Comparison of ENCODE assay signal across 16 cellular contexts in genomic region chr2:136034629-136035028, GRCh38. TPM values are rescaled to one million over a fixed set of nuclear protein-coding genes. Genes with fewer than 3 reads are reported as not detected.
DNase-seq lines count a peak whose midpoint lies in the region; ATAC-seq lines count a peak whose summit lies in the region.
"Had no signal": no experiment of that assay in that cellular context is flagged by ENCODE, and none has a peak within 500 bp of the region (broad histone marks: within the 10 kb centered on the region; RNA-seq: fewer than 3 reads in every experiment).

No MANE protein-coding gene starts in this region.

- H3K27me3 Mint-ChIP-seq in activated naive CD4-positive, alpha-beta T cell treated with anti-CD3 and anti-CD28 coated beads, Interleukin-2, amount 10 ng/mL, durations not matched to agents 7 days and 5 days = peaks cover 4% of the 10 kb centered on the region
- H3K27me3 Mint-ChIP-seq in activated naive CD8-positive, alpha-beta T cell treated with anti-CD3 and anti-CD28 coated beads, Interleukin-2, amount 50 U/mL, for 24 hours = peaks cover 2% of the 10 kb centered on the region
- no peaks in the 10 kb centered on the region for H3K27me3 Mint-ChIP-seq in stimulated activated naive CD8-positive, alpha-beta T cell treated with anti-CD3 and anti-CD28 coated beads, Interleukin-15, amount 100 ng/mL, for 72 hours

- no peaks in the 10 kb centered on the region for H3K4me1 Mint-ChIP-seq in activated naive CD4-positive, alpha-beta T cell treated with anti-CD3 and anti-CD28 coated beads, Interleukin-2, amount 10 ng/mL, durations not matched to agents 7 days and 5 days
- peaks cover 6% of the 10 kb centered on the region for H3K4me1 Mint-ChIP-seq in activated naive CD8-positive, alpha-beta T cell treated with anti-CD3 and anti-CD28 coated beads, Interleukin-2, amount 50 U/mL, for 24 hours
- peaks cover 8% of the 10 kb centered on the region for H3K4me1 Mint-ChIP-seq in stimulated activated naive CD8-positive, alpha-beta T cell treated with anti-CD3 and anti-CD28 coated beads, Interleukin-15, amount 100 ng/mL, for 72 hours

- no peaks in the 10 kb centered on the region for H3K36me3 Mint-ChIP-seq in activated naive CD4-positive, alpha-beta T cell treated with anti-CD3 and anti-CD28 coated beads, Interleukin-2, amount 50 U/mL, for 72 hours
- H3K36me3 Mint-ChIP-seq in activated naive CD4-positive, alpha-beta T cell treated with anti-CD3 and anti-CD28 coated beads, Interleukin-2, amount 10 ng/mL, durations not matched to agents 7 days and 5 days = peaks cover 7% of the 10 kb centered on the region
- no peaks in the 10 kb centered on the region for H3K36me3 Mint-ChIP-seq in activated naive CD8-positive, alpha-beta T cell treated with anti-CD3 and anti-CD28 coated beads, Interleukin-2, amount 50 U/mL, for 24 hours (ENCODE audit: low read depth)
- H3K36me3 Mint-ChIP-seq: CD8-positive, alpha-beta T cell had no signal

- CTCF ChIA-PET in activated naive CD4-positive, alpha-beta T cell treated with anti-CD3 and anti-CD28 coated beads, Interleukin-2, amount 10 ng/mL, durations not matched to agents 7 days and 5 days (lab: Charles Lee) = interaction anchor here (1.1 kb wide), 1 partner anchor 287 kb away, joined by 4 read pairs; no protein-coding TSS in a partner anchor

- H3K27ac Mint-ChIP-seq in activated naive CD4-positive, alpha-beta T cell treated with anti-CD3 and anti-CD28 coated beads, Interleukin-2, amount 50 U/mL, for 72 hours = no peak overlapping the region
- no peak overlapping the region for H3K27ac Mint-ChIP-seq in activated naive CD4-positive, alpha-beta T cell treated with anti-CD3 and anti-CD28 coated beads, Interleukin-2, amount 10 ng/mL, durations not matched to agents 7 days and 5 days
- no peak overlapping the region for H3K27ac Mint-ChIP-seq in activated naive CD8-positive, alpha-beta T cell treated with anti-CD3 and anti-CD28 coated beads, Interleukin-2, amount 50 U/mL, for 24 hours
- no peak overlapping the region for H3K27ac Mint-ChIP-seq in stimulated activated naive CD8-positive, alpha-beta T cell treated with anti-CD3 and anti-CD28 coated beads, Interleukin-15, amount 100 ng/mL, for 72 hours
- H3K27ac Mint-ChIP-seq: CD8-positive, alpha-beta T cell; HFFc6 had no signal

- peaks cover 4 to 12% of the 10 kb centered on the region in 2 donors for H3K9me3 Mint-ChIP-seq in activated naive CD4-positive, alpha-beta T cell treated with anti-CD3 and anti-CD28 coated beads, Interleukin-2, amount 50 U/mL, for 72 hours
- peaks cover 3% of the 10 kb centered on the region for H3K9me3 Mint-ChIP-seq in activated naive CD4-positive, alpha-beta T cell treated with anti-CD3 and anti-CD28 coated beads, Interleukin-2, amount 10 ng/mL, durations not matched to agents 7 days and 5 days
- H3K9me3 Mint-ChIP-seq in activated naive CD8-positive, alpha-beta T cell treated with anti-CD3 and anti-CD28 coated beads, Interleukin-2, amount 50 U/mL, for 24 hours = no peaks in the 10 kb centered on the region
- no peaks in the 10 kb centered on the region for H3K9me3 Mint-ChIP-seq in stimulated activated naive CD8-positive, alpha-beta T cell treated with anti-CD3 and anti-CD28 coated beads, Interleukin-15, amount 100 ng/mL, for 72 hours
- H3K9me3 Mint-ChIP-seq: CD8-positive, alpha-beta T cell; HFFc6 had no signal

- DNase-seq in activated naive CD4-positive, alpha-beta T cell treated with anti-CD3 and anti-CD28 coated beads, Interleukin-2, amount 50 U/mL, for 72 hours (ENCODE audit: low spot score in 2 of 2) = no peak
- DNase-seq in activated naive CD4-positive, alpha-beta T cell treated with anti-CD3 and anti-CD28 coated beads, Interleukin-2, amount 10 ng/mL, durations not matched to agents 7 days and 5 days = no peak
- no peak for DNase-seq in activated naive CD8-positive, alpha-beta T cell treated with anti-CD3 and anti-CD28 coated beads, Interleukin-2, amount 50 U/mL, for 24 hours
- DNase-seq in stimulated activated naive CD8-positive, alpha-beta T cell treated with anti-CD3 and anti-CD28 coated beads, Interleukin-15, amount 100 ng/mL, for 72 hours = no peak
- DNase-seq in RKO (ENCODE audit: low spot score) = no peak
- DNase-seq: CD8-positive, alpha-beta T cell; H7; HFFc6; Kasumi-1; MG63; NCI-H1092; NCI-H146; NCI-H2029 treated with DMSO at 0.1 percent for 48 hours had no signal

- ATAC-seq in activated naive CD4-positive, alpha-beta T cell treated with anti-CD3 and anti-CD28 coated beads, Interleukin-2, amount 50 U/mL, for 72 hours = peak; percentile 47 to 58
- peak; percentile 53 for ATAC-seq in GM19463 (IDR thresholded peaks at IDR 0.05; ENCODE audit: unreplicated experiment)
- ATAC-seq in activated naive CD8-positive, alpha-beta T cell treated with anti-CD3 and anti-CD28 coated beads, Interleukin-2, amount 50 U/mL, for 24 hours = peak; percentile 52
- ATAC-seq in stimulated activated naive CD8-positive, alpha-beta T cell treated with anti-CD3 and anti-CD28 coated beads, Interleukin-15, amount 100 ng/mL, for 72 hours = peak; percentile 70
- no peak for ATAC-seq in HG02938 (IDR thresholded peaks at IDR 0.05; ENCODE audit: unreplicated experiment)
- ATAC-seq: CD8-positive, alpha-beta T cell; Panc1 had no signal

- H3K4me3 Mint-ChIP-seq in activated naive CD4-positive, alpha-beta T cell treated with anti-CD3 and anti-CD28 coated beads, Interleukin-2, amount 10 ng/mL, durations not matched to agents 7 days and 5 days = no peak overlapping the region
- H3K4me3 Mint-ChIP-seq in activated naive CD8-positive, alpha-beta T cell treated with anti-CD3 and anti-CD28 coated beads, Interleukin-2, amount 50 U/mL, for 24 hours = no peak overlapping the region
- H3K4me3 Mint-ChIP-seq in stimulated activated naive CD8-positive, alpha-beta T cell treated with anti-CD3 and anti-CD28 coated beads, Interleukin-15, amount 100 ng/mL, for 72 hours = no peak overlapping the region
- H3K4me3 Mint-ChIP-seq: CD8-positive, alpha-beta T cell; HFFc6 had no signal

RNA-seq across cellular contexts. Expression of gene DARS1, which starts 49.2 kb away (rescaled TPM):
- total RNA-seq in activated naive CD4-positive, alpha-beta T cell treated with anti-CD3 and anti-CD28 coated beads, Interleukin-2, amount 50 U/mL, for 72 hours = 100 to 1,000 TPM; 138 to 180 TPM
